ENCODE assay signal across 17 cellular contexts in the genomic region with DNA sequence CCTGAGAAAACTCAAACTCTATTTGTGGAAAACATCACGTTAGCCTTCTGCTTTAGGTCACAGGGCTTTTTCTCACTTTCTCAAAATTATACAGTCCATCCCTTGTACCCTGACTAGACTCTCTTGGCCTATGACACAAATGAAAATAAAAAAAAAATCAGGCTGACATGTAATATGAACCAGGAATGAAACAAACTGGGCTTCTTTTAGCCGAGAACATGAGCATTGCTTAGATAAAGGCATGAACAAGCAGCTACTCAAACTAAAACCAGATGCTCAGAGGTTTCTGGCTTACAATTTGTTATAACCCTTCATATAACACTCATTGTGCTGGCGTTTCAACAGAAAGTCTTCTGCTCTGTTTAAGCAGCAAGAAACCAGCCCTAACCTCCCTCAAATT.
DNase-seq lines count a peak whose midpoint lies in the region; ATAC-seq, FAIRE-seq and TF ChIP-seq lines count a peak whose summit lies in the region.
"Had no signal": no experiment of that assay in that cellular context is flagged by ENCODE, and none has a peak within 500 bp of the region (broad histone marks: within the 10 kb centered on the region; RNA-seq: fewer than 3 reads in every experiment).

No MANE protein-coding gene starts in this region.

- in situ Hi-C loops in astrocyte of the spinal cord (cut with HindIII; ENCODE audit: low sequenced_read_pairs) = no loop called here

- ATAC-seq in left cardiac atrium = peak; percentile 50 to 62
- ATAC-seq: stimulated activated effector memory CD8-positive, alpha-beta T cell treated with anti-CD3 and anti-CD28 coated beads, Interleukin-12 subunit alpha, Interleukin-12 subunit beta, amount 100 ng/mL, for 72 hours had no signal

- H3K27ac ChIP-seq in skeletal muscle tissue (ENCODE audit: low read depth, low read length) (peak overlapping the region; percentile 42), small intestine (ENCODE audit: low read depth in 1 of 2, low read length in 1 of 2) (no peak overlapping the region)
- H3K27ac ChIP-seq: KMS-11 had no signal

- intact Hi-C loops in left cardiac atrium (cut with DNase I) = no loop called here

- no peak for TF ChIP-seq CTCF in BJ (IDR thresholded peaks at IDR 0.05; ENCODE audit: insufficient read depth, low read depth, low read length)
- TF ChIP-seq CTCF in astrocyte of the spinal cord (IDR thresholded peaks at IDR 0.05; ENCODE audit: low read depth, low read length) = no peak

- H3K4me3 ChIP-seq in BJ (ENCODE audit: low read depth, low read length) = no peak overlapping the region
- H3K4me3 ChIP-seq in astrocyte of the spinal cord (ENCODE audit: low read depth, low read length) = no peak overlapping the region
- H3K4me3 ChIP-seq in skeletal muscle tissue (ENCODE audit: low read length in 3 of 3) = no peak overlapping the region
- no peak overlapping the region for H3K4me3 ChIP-seq in small intestine (ENCODE audit: low read depth in 1 of 2, low read length in 2 of 2)

- no peaks in the 10 kb centered on the region for H3K27me3 ChIP-seq in BJ (ENCODE audit: control insufficient read depth, insufficient read depth, low read length)
- no peaks in the 10 kb centered on the region for H3K27me3 ChIP-seq in skeletal muscle tissue (ENCODE audit: control insufficient read depth in 3 of 3, insufficient read depth in 3 of 3, low read length in 3 of 3)
- no peaks in the 10 kb centered on the region for H3K27me3 ChIP-seq in small intestine (ENCODE audit: control insufficient read depth in 2 of 2, insufficient read depth in 2 of 2, low read length in 2 of 2)

- H3K9me3 ChIP-seq in skeletal muscle tissue (ENCODE audit: control insufficient read depth in 3 of 3, low read length in 3 of 3) (no peaks in the 10 kb centered on the region), small intestine (ENCODE audit: control insufficient read depth, low read depth) (no peaks in the 10 kb centered on the region)

- H3K36me3 ChIP-seq in BJ (ENCODE audit: control insufficient read depth, insufficient read depth, low read length) (no peaks in the 10 kb centered on the region), skeletal muscle tissue (ENCODE audit: control insufficient read depth in 3 of 3, insufficient read depth in 3 of 3, low read length in 3 of 3) (no peaks in the 10 kb centered on the region), small intestine (ENCODE audit: control insufficient read depth in 2 of 2, insufficient read depth in 2 of 2, low read length in 2 of 2) (no peaks in the 10 kb centered on the region)

- no peaks in the 10 kb centered on the region for H3K4me1 ChIP-seq in skeletal muscle tissue (ENCODE audit: control insufficient read depth in 3 of 3, insufficient read depth in 3 of 3, low read length in 3 of 3)
- H3K4me1 ChIP-seq in small intestine (ENCODE audit: control insufficient read depth in 2 of 2, insufficient read depth in 1 of 2, low read depth in 1 of 2, low read length in 1 of 2) = no peaks in the 10 kb centered on the region

- CTCF ChIA-PET in BJ (lab: Yijun Ruan, JAX) = interaction anchor here (0.6 to 1.6 kb wide), 4 partner anchors 125 to 1808 kb away, joined by 3 to 5 read pairs (median 3); no protein-coding TSS in a partner anchor

- peak; percentile 77 for DNase-seq in BJ (ENCODE audit: low read depth)
- peak; percentile 54 for DNase-seq in astrocyte of the spinal cord (ENCODE audit: low read depth, low spot score)
- DNase-seq in left cardiac atrium = no peak
- no peak for DNase-seq in small intestine
- DNase-seq in stimulated activated CD4-positive, alpha-beta T cell treated with anti-CD3 and anti-CD28 coated beads, Interleukin-2, amount 100 ng/mL, for 24 hours = no peak
- DNase-seq in DMS79 (lab: John Stamatoyannopoulos, UW) = no peak
- DNase-seq in iPS-NIHi11 (ENCODE audit: low spot score) = no peak
- DNase-seq: CD4-positive, CD25-positive, alpha-beta regulatory T cell; head of caudate nucleus; NCI-H1436; NCI-H524 treated with DMSO at 0.1 percent for 48 hours; RPMI8226; stimulated activated CD4-positive, alpha-beta T cell treated with anti-CD3 and anti-CD28 coated beads, Interleukin-2, amount 100 ng/mL, for 48 hours had no signal

- FAIRE-seq in small intestine (lab: Jason Lieb, UNC) = no peak
- FAIRE-seq: GM19239 had no signal

- WGBS in small intestine, 3 donors = 61 to 77% (median 75%) methylated on average over 3 of the region's 3 CpGs

- no peak overlapping the region for H3K9ac ChIP-seq in skeletal muscle tissue (ENCODE audit: low read depth in 1 of 3, low read length in 3 of 3)
- H3K9ac ChIP-seq: KMS-11 had no signal

- POLR2A ChIA-PET in BJ (lab: Charles Lee) = interaction anchor here (0.6 kb wide), 1 partner anchor 38 kb away, joined by 3 read pairs; no protein-coding TSS in a partner anchor

Comparison
In these comparisons a context has a peak if more than half of its experiments do, and no peak if none do; other contexts are left out.
1. DNase-seq: peak in BJ (single experiment) and astrocyte of the spinal cord (single experiment); none in left cardiac atrium (single experiment), small intestine (single experiment), stimulated activated CD4-positive, alpha-beta T cell treated with anti-CD3 and anti-CD28 coated beads, Interleukin-2, amount 100 ng/mL, for 24 hours (0 of 2), DMS79 (single experiment) and iPS-NIHi11 (single experiment).